Comparison of ENCODE assay signal across 23 cellular contexts in the genomic region with DNA sequence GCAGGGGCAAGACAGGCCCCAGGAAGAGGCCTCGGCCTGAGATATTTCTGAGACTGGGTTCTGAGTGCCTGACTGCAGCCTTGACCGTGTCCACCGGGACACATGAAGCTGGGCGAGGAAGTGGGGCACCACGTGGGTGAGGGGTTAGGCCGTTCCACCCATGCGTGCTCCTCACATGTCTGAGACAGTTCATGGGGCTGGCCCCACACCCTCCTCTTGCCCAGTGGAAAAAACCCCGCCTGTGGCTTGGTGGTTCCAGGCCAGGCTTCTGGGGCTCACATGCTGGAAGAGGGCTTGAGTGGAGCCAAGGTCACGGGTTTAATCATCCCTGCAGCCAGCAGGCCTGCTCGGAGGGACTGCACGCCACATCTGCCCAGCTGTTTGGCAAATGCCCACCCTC. TPM values are rescaled to one million over a fixed set of nuclear protein-coding genes. Genes with fewer than 3 reads are reported as not detected.
DNase-seq lines count a peak whose midpoint lies in the region; ATAC-seq, FAIRE-seq and TF ChIP-seq lines count a peak whose summit lies in the region.
"Had no signal": no experiment of that assay in that cellular context is flagged by ENCODE, and none has a peak within 500 bp of the region (broad histone marks: within the 10 kb centered on the region; RNA-seq: fewer than 3 reads in every experiment).

No MANE protein-coding gene starts in this region.

- no peak overlapping the region for H2BK15ac ChIP-seq in H1 (ENCODE audit: low read length)

- no peak overlapping the region for H3K14ac ChIP-seq in H1 (ENCODE audit: insufficient read length)

- H2AK5ac ChIP-seq in H1 (ENCODE audit: low read depth, low read length) = no peak overlapping the region

- WGBS in H1 (ENCODE audit: extremely low coverage in 1 of 2, insufficient coverage in 1 of 2, insufficient read length in 1 of 2, insufficient replicate concordance in 2 of 2, low coverage in 1 of 2, low lambda C conversion rate in 2 of 2, missing lambda C conversion rate in 1 of 2), 2 experiments = 91% methylated on average over 11 of the region's 11 CpGs; no CpG with 5 or more reads in 1 of the 2 experiments

- no peaks in the 10 kb centered on the region for H3K27me3 Mint-ChIP-seq in glutamatergic neuron (ENCODE audit: unreplicated experiment)

- peaks cover 0 to 1% of the 10 kb centered on the region in 2 experiments for H4K20me1 ChIP-seq in H1 (replicated peaks in 1 of 2; ENCODE audit: control insufficient read depth in 1 of 2, insufficient read depth in 2 of 2, low read length in 2 of 2)

- H3K4me2 ChIP-seq in H1 (ENCODE audit: insufficient read depth in 1 of 2, low read depth in 2 of 2, low read length in 2 of 2) = no peak overlapping the region
- H3K4me2 ChIP-seq: A549, PC-9 had no signal

- TF ChIP-seq RAD21 in H1 (IDR thresholded peaks at IDR 0.05 in 1 of 2, conservative IDR thresholded peaks at IDR 0.05 in 1 of 2; ENCODE audit: low read depth in 2 of 2, low read length in 2 of 2) = no peak

- peaks cover 0 to 4% of the 10 kb centered on the region in 2 experiments; a peak in 1 of 4 replicates for H3K79me2 ChIP-seq in H1 (ENCODE audit: control insufficient read depth in 1 of 2, insufficient read depth in 2 of 2, low read length in 2 of 2)

- H3K27ac ChIP-seq in H1 (ENCODE audit: low read depth, low read length) = no peak overlapping the region
- peak overlapping the region in 1 of 2 donors; percentile 51 for H3K27ac ChIP-seq in tibial artery
- H3K27ac ChIP-seq: A549, HL-60, PC-9, RWPE1 had no signal

- TF ChIP-seq POLR2A in H1 (IDR thresholded peaks at IDR 0.05; ENCODE audit: control extremely low read depth in 1 of 2, low read depth in 2 of 2, low read length in 2 of 2) = no peak

- H3K4me1 ChIP-seq in H1 (replicated peaks in 1 of 4; ENCODE audit: control insufficient read depth in 3 of 4, insufficient read depth in 4 of 4, low read length in 3 of 4) = peaks cover 0 to 2% (median under 1%) of the 10 kb centered on the region in 4 experiments; a peak in 1 of 7 replicates
- H3K4me1 ChIP-seq in tibial artery = peaks cover 0 to 4% (median 0%) of the 10 kb centered on the region in 4 donors
- H3K4me1 ChIP-seq: A549 had no signal

- POLR2A ChIA-PET in H1 (lab: Charles Lee; ENCODE audit: partially characterized antibody) = no interaction called here

- H3K36me3 ChIP-seq in H1 (ENCODE audit: control insufficient read depth in 2 of 4, insufficient read depth in 4 of 4, low read length in 3 of 4) = no peaks in the 10 kb centered on the region
- no peaks in the 10 kb centered on the region for H3K36me3 ChIP-seq in tibial artery
- no peaks in the 10 kb centered on the region for H3K36me3 ChIP-seq in MG63

- H3K9me3 Mint-ChIP-seq in glutamatergic neuron (ENCODE audit: unreplicated experiment) = no peaks in the 10 kb centered on the region
- H3K9me3 Mint-ChIP-seq: CD14-positive monocyte had no signal

- intact Hi-C loops in sciatic nerve (cut with DNase I) = no loop called here
- intact Hi-C loops in tibial artery (cut with DNase I; ENCODE audit: low total_unique reads) = no loop called here

- no peak for DNase-seq in H1 (ENCODE audit: low read depth in 1 of 2, low spot score in 2 of 2)
- DNase-seq in sciatic nerve (ENCODE audit: low spot score) = peak; percentile 48
- DNase-seq in tibial artery = peak; percentile 68 to 81
- DNase-seq in glutamatergic neuron = no peak
- no peak for DNase-seq in MG63
- DNase-seq: GF-D8, H7, KBM-7, NCI-H1092 treated with DMSO at 0.1 percent for 48 hours, NCI-H1436 treated with DMSO at 0.1 percent for 48 hours, NCI-H1930, NCI-H510A, NCI-H748 treated with DMSO at 0.1 percent for 48 hours, PC-9, SIG-M5 had no signal

- peak overlapping the region; percentile 24; the same call in 1 of the 2 replicates for H2BK5ac ChIP-seq in H1 (ENCODE audit: low read depth, low read length)

- no peak overlapping the region for H3K18ac ChIP-seq in H1 (ENCODE audit: extremely low read depth, low read length)

- no peak overlapping the region for H3K23ac ChIP-seq in H1 (ENCODE audit: insufficient read length)

- peaks cover 5% of the 10 kb centered on the region for H3K4me1 Mint-ChIP-seq in glutamatergic neuron (ENCODE audit: low read depth, unreplicated experiment)
- H3K4me1 Mint-ChIP-seq: B cell, CD14-positive monocyte had no signal

- no peak overlapping the region for H2BK20ac ChIP-seq in H1 (ENCODE audit: low read length)

- no peaks in the 10 kb centered on the region for H3K9me3 ChIP-seq in H1 (ENCODE audit: insufficient read depth in 2 of 2, low read depth in 1 of 2, low read length in 1 of 2)
- no peaks in the 10 kb centered on the region for H3K9me3 ChIP-seq in tibial artery
- H3K9me3 ChIP-seq in MG63 = no peaks in the 10 kb centered on the region
- H3K9me3 ChIP-seq: A549 had no signal

- H3K79me1 ChIP-seq in H1 (ENCODE audit: low read depth, low read length) = no peaks in the 10 kb centered on the region

- no peak overlapping the region for H4K91ac ChIP-seq in H1 (replicated peaks; ENCODE audit: insufficient read length, low read length)

- H3K27me3 ChIP-seq in H1 (replicated peaks in 1 of 4; ENCODE audit: control insufficient read depth in 3 of 4, extremely low read depth in 1 of 4, insufficient read depth in 3 of 4, low read length in 3 of 4) = no peaks in the 10 kb centered on the region
- peaks cover 0 to 10% of the 10 kb centered on the region in 2 donors for H3K27me3 ChIP-seq in tibial artery
- H3K27me3 ChIP-seq in MG63 = no peaks in the 10 kb centered on the region

- H4K5ac ChIP-seq in H1 (ENCODE audit: insufficient read length, low read depth, low read length) = no peak overlapping the region

- TF ChIP-seq CTCF in H1 (IDR thresholded peaks at IDR 0.05; ENCODE audit: control extremely low read depth in 1 of 3, insufficient read depth in 1 of 3, low read depth in 1 of 3, low read length in 3 of 3) (no peak), tibial artery (IDR thresholded peaks at IDR 0.05) (no peak), glutamatergic neuron (IDR thresholded peaks at IDR 0.05; ENCODE audit: partially characterized antibody, unreplicated experiment) (no peak)

- ATAC-seq in HG02798 (IDR thresholded peaks at IDR 0.05; ENCODE audit: poor library complexity, unreplicated experiment) = peak; percentile 40
- ATAC-seq in sciatic nerve = peak; percentile 63
- ATAC-seq in GM18858 (IDR thresholded peaks at IDR 0.05; ENCODE audit: unreplicated experiment) = no peak
- ATAC-seq: A549, SK-N-SH treated with all-trans-retinoic acid at 6 μM for 48 hours had no signal

- no peak overlapping the region for H2BK120ac ChIP-seq in H1 (replicated peaks; ENCODE audit: low read depth, low read length)

- TF ChIP-seq EP300 in H1 (IDR thresholded peaks at IDR 0.05; ENCODE audit: borderline replicate concordance in 1 of 2, low read depth in 2 of 2, low read length in 2 of 2) = no peak

- H3K56ac ChIP-seq in H1 (replicated peaks; ENCODE audit: insufficient read length, low read depth, low read length) = no peak overlapping the region

- H3K27ac Mint-ChIP-seq in glutamatergic neuron (ENCODE audit: unreplicated experiment) = no peak overlapping the region
- H3K27ac Mint-ChIP-seq: B cell, CD14-positive monocyte had no signal

- H2AFZ ChIP-seq in H1 (ENCODE audit: low read length) = no peak overlapping the region
- H2AFZ ChIP-seq: PC-9 had no signal

- no peak for FAIRE-seq in H1 (lab: Jason Lieb, UNC)
- FAIRE-seq: A549 had no signal

- CTCF ChIA-PET in H1 (lab: Charles Lee; ENCODE audit: partially characterized antibody) = interaction anchor here (0.7 to 1.3 kb wide), 2 partner anchors 11 to 18 kb away, joined by 3 to 4 read pairs; no protein-coding TSS in a partner anchor

- H3K4me3 Mint-ChIP-seq in glutamatergic neuron (ENCODE audit: unreplicated experiment) = no peak overlapping the region
- H3K4me3 Mint-ChIP-seq: B cell had no signal

- H3K4me3 ChIP-seq in H1 (ENCODE audit: extremely low read depth in 1 of 4, insufficient read depth in 2 of 4, low read depth in 3 of 4, low read length in 4 of 4) (no peak overlapping the region), tibial artery (no peak overlapping the region), MG63 (no peak overlapping the region)
- H3K4me3 ChIP-seq: A549, PC-9 had no signal

- H3K9ac ChIP-seq in H1 (replicated peaks in 1 of 4; ENCODE audit: extremely low read depth in 1 of 4, low read depth in 3 of 4, low read length in 3 of 4) = no peak overlapping the region

- no peak overlapping the region for H4K8ac ChIP-seq in H1 (ENCODE audit: extremely low read depth, insufficient read depth, low read length)

- peaks cover 2% of the 10 kb centered on the region; the same call in 1 of the 2 replicates for H3K23me2 ChIP-seq in H1 (ENCODE audit: low read depth, low read length)

- no peak overlapping the region for H2BK12ac ChIP-seq in H1 (ENCODE audit: low read depth, low read length)

- H3K36me3 Mint-ChIP-seq in glutamatergic neuron (ENCODE audit: unreplicated experiment) = no peaks in the 10 kb centered on the region
- H3K36me3 Mint-ChIP-seq: CD14-positive monocyte had no signal

- H3K4ac ChIP-seq in H1 (replicated peaks; ENCODE audit: insufficient read length, low read depth, low read length) = no peak overlapping the region

TF ChIP-seq in H1, 55 proteins besides CTCF, POLR2A, EP300 and RAD21 (continues in another document):
- TF ChIP-seq HDAC6 (IDR thresholded peaks at IDR 0.05; ENCODE audit: low read depth, low read length) (no peak), TAF7 (optimal IDR thresholded peaks at IDR 0.05; ENCODE audit: borderline replicate concordance, low read depth, low read length) (no peak), YY1 (IDR thresholded peaks at IDR 0.05; ENCODE audit: low read depth, low read length) (no peak), SIN3A (conservative IDR thresholded peaks at IDR 0.05 in 1 of 2, IDR thresholded peaks at IDR 0.05 in 1 of 2; ENCODE audit: low read depth in 1 of 2, low read length in 2 of 2) (no peak), SP1 (IDR thresholded peaks at IDR 0.05; ENCODE audit: low read depth, low read length) (no peak), RBBP5 (IDR thresholded peaks at IDR 0.05; ENCODE audit: borderline replicate concordance, low read depth, low read length) (no peak), RXRA (IDR thresholded peaks at IDR 0.05; ENCODE audit: insufficient read depth, low read depth, low read length) (no peak), CBX8 (IDR thresholded peaks at IDR 0.05; ENCODE audit: borderline replicate concordance, low read depth, low read length) (no peak)

RNA-seq across cellular contexts. Expression of gene HMCN2, which starts 11.4 kb away (rescaled TPM):
- 7.9 and 9.1 TPM in 2 replicates for total RNA-seq in H1 (2021; fragmentation: NEBNext Ultra II Directional; extraction: Animal tissue kit (Norgen Biotek cat#: 25700))
- 5.0 and 8.3 TPM in 2 replicates for polyA plus RNA-seq in H1 (2011; rRNA removed)
- polyA plus RNA-seq in H1 (2011; cell fraction: cytosol; rRNA removed) = 6.4 TPM
- 60.8 TPM for polyA plus RNA-seq in H1 (2011; cell fraction: nucleus; rRNA removed)
- 3.3 to 10.7 TPM (median 7.7 TPM) in 4 replicates for polyA plus RNA-seq in H1 (2012, experiment 1 of 2)
- polyA plus RNA-seq in H1 (2012, experiment 2 of 2) = 2.3 TPM
- 3.8 TPM for polyA plus RNA-seq in H1 (2013, experiment 1 of 2)
- polyA plus RNA-seq in H1 (2013, experiment 2 of 2) = 2.5 TPM
- polyA minus RNA-seq in H1 (2011; rRNA and poly(A)+ RNA removed) = 4.6 and 7.6 TPM in 2 replicates
- 9.8 TPM for polyA minus RNA-seq in H1 (2011; cell fraction: cytosol; rRNA and poly(A)+ RNA removed)
- polyA minus RNA-seq in H1 (2011; cell fraction: nucleus; rRNA and poly(A)+ RNA removed) = 25.3 TPM
- total RNA-seq in sciatic nerve (3.3 TPM), glutamatergic neuron (ENCODE audit: unreplicated experiment) (9.3 TPM)
- 0.20 TPM in 1 of 2 replicates, not detected in the other for total RNA-seq in MG63 (2014; rRNA removed; shearing (Covaris generic); ENCODE audit: low replicate concordance)
- total RNA-seq: B cell had no signal
- polyA plus RNA-seq: CD14-positive monocyte had no signal

Comparison
In these comparisons a context has a peak if more than half of its experiments do, and no peak if none do; other contexts are left out.
1. DNase-seq: peak in sciatic nerve (single experiment) and tibial artery (2 of 2); none in H1 (0 of 2), glutamatergic neuron (single experiment) and MG63 (single experiment).